In genomic region chrX:65035451-65035779, GRCh38 we compare ENCODE assay signal across 9 cellular contexts. TPM values are rescaled to one million over a fixed set of nuclear protein-coding genes. Genes with fewer than 3 reads are reported as not detected.
DNase-seq lines count a peak whose midpoint lies in the region; ATAC-seq and TF ChIP-seq lines count a peak whose summit lies in the region.
"Had no signal": no experiment of that assay in that cellular context is flagged by ENCODE, and none has a peak within 500 bp of the region (broad histone marks: within the 10 kb centered on the region; RNA-seq: fewer than 3 reads in every experiment).

No MANE protein-coding gene starts in this region.

- no peak for DNase-seq in activated CD4-positive, alpha-beta T cell treated with anti-CD3 and anti-CD28 coated beads for 36 hours
- no peak for DNase-seq in activated CD4-positive, alpha-beta T cell treated with anti-CD3 and anti-CD28 coated beads, Interleukin-2, amount 50 U/mL, for 1 hour
- DNase-seq in NCI-H510A (lab: John Stamatoyannopoulos, UW) = peak; percentile 1
- no peak for DNase-seq in memory B cell (ENCODE audit: low spot score in 2 of 2)
- DNase-seq in NOMO-1 treated with DMSO at 0.1 percent for 48 hours (lab: John Stamatoyannopoulos, UW; ENCODE audit: unreplicated experiment) = no peak

- H3K27me3 Mint-ChIP-seq in activated CD4-positive, alpha-beta T cell treated with anti-CD3 and anti-CD28 coated beads for 36 hours = no peaks in the 10 kb centered on the region
- H3K27me3 Mint-ChIP-seq in dendritic cell treated with granulocyte-macrophage colony-stimulating factor and Interleukin-4, amounts not matched to agents 40 ng/mL and 50 ng/mL, for 4 days = peaks cover 3% of the 10 kb centered on the region
- no peaks in the 10 kb centered on the region for H3K27me3 Mint-ChIP-seq in memory B cell

- no peaks in the 10 kb centered on the region for H3K9me3 Mint-ChIP-seq in activated CD4-positive, alpha-beta T cell treated with anti-CD3 and anti-CD28 coated beads for 36 hours (ENCODE audit: low read depth)
- no peaks in the 10 kb centered on the region for H3K9me3 Mint-ChIP-seq in dendritic cell treated with granulocyte-macrophage colony-stimulating factor and Interleukin-4, amounts not matched to agents 40 ng/mL and 50 ng/mL, for 4 days
- no peaks in the 10 kb centered on the region for H3K9me3 Mint-ChIP-seq in memory B cell

- ATAC-seq in activated CD4-positive, alpha-beta T cell treated with anti-CD3 and anti-CD28 coated beads for 36 hours = peak; percentile 38
- ATAC-seq in memory B cell (ENCODE audit: low read depth) = peak; percentile 14

- POLR2A ChIA-PET in activated CD4-positive, alpha-beta T cell treated with anti-CD3 and anti-CD28 coated beads for 36 hours (lab: Charles Lee) = interaction anchor here (0.6 kb wide), 1 partner anchor 790 kb away, joined by 3 read pairs; no protein-coding TSS in a partner anchor
- POLR2A ChIA-PET in HEK293 (lab: Yijun Ruan, JAX) = interaction anchor here (1.3 kb wide), 1 partner anchor 59 kb away, joined by 8 read pairs; the partner anchor contains the start of gene ZC4H2

- H3K4me3 Mint-ChIP-seq in activated CD4-positive, alpha-beta T cell treated with anti-CD3 and anti-CD28 coated beads for 36 hours = peak overlapping the region; percentile 87
- H3K4me3 Mint-ChIP-seq in dendritic cell treated with granulocyte-macrophage colony-stimulating factor and Interleukin-4, amounts not matched to agents 40 ng/mL and 50 ng/mL, for 4 days = peak overlapping the region; percentile 74
- peak overlapping the region; percentile 96 for H3K4me3 Mint-ChIP-seq in memory B cell

- peak overlapping the region; percentile 61; the same call in 1 of the 2 replicates for H3K27ac ChIP-seq in HEK293 (ENCODE audit: extremely low read depth, low read depth, low read length)
- H3K27ac ChIP-seq in urinary bladder (ENCODE audit: low read depth) = peak overlapping the region; percentile 57

- H3K36me3 Mint-ChIP-seq in activated CD4-positive, alpha-beta T cell treated with anti-CD3 and anti-CD28 coated beads for 36 hours (ENCODE audit: low read depth) = no peaks in the 10 kb centered on the region
- no peaks in the 10 kb centered on the region for H3K36me3 Mint-ChIP-seq in dendritic cell treated with granulocyte-macrophage colony-stimulating factor and Interleukin-4, amounts not matched to agents 40 ng/mL and 50 ng/mL, for 4 days (ENCODE audit: low read depth)
- no peaks in the 10 kb centered on the region for H3K36me3 Mint-ChIP-seq in memory B cell

- H3K4me1 ChIP-seq in HEK293 (ENCODE audit: control insufficient read depth, insufficient read depth, low read length) (no peaks in the 10 kb centered on the region), urinary bladder (ENCODE audit: insufficient read depth) (no peaks in the 10 kb centered on the region)

- CTCF ChIA-PET in activated CD4-positive, alpha-beta T cell treated with anti-CD3 and anti-CD28 coated beads for 36 hours (lab: Charles Lee) = interaction anchor here (0.9 kb wide), 1 partner anchor 162 kb away, joined by 3 read pairs; no protein-coding TSS in a partner anchor
- CTCF ChIA-PET in HEK293 (lab: Yijun Ruan, JAX) = interaction anchor here (0.6 to 1.1 kb wide), 2 partner anchors 77 to 79 kb away, joined by 3 to 4 read pairs; no protein-coding TSS in a partner anchor

- H3K4me1 Mint-ChIP-seq in activated CD4-positive, alpha-beta T cell treated with anti-CD3 and anti-CD28 coated beads for 36 hours = peaks cover 17% of the 10 kb centered on the region
- peaks cover 6% of the 10 kb centered on the region for H3K4me1 Mint-ChIP-seq in dendritic cell treated with granulocyte-macrophage colony-stimulating factor and Interleukin-4, amounts not matched to agents 40 ng/mL and 50 ng/mL, for 4 days (ENCODE audit: low read depth)
- H3K4me1 Mint-ChIP-seq in memory B cell = peaks cover 20% of the 10 kb centered on the region

- H3K9me3 ChIP-seq in HEK293 (ENCODE audit: control insufficient read depth, insufficient read depth, low read depth, low read length) = no peaks in the 10 kb centered on the region; the same call in 1 of the 2 replicates

- H3K4me3 ChIP-seq in HEK293 (ENCODE audit: low read depth, low read length) (peak overlapping the region; percentile 60), urinary bladder (ENCODE audit: low read depth, low read length) (peak overlapping the region; percentile 71)

- H3K27ac Mint-ChIP-seq in activated CD4-positive, alpha-beta T cell treated with anti-CD3 and anti-CD28 coated beads for 36 hours = peak overlapping the region; percentile 85
- no peak overlapping the region for H3K27ac Mint-ChIP-seq in dendritic cell treated with granulocyte-macrophage colony-stimulating factor and Interleukin-4, amounts not matched to agents 40 ng/mL and 50 ng/mL, for 4 days
- peak overlapping the region; percentile 98 for H3K27ac Mint-ChIP-seq in memory B cell

- H3K36me3 ChIP-seq in HEK293 (ENCODE audit: control insufficient read depth in 2 of 2, insufficient read depth in 1 of 2, low read length in 2 of 2) (no peaks in the 10 kb centered on the region), urinary bladder (ENCODE audit: insufficient read depth) (no peaks in the 10 kb centered on the region)

- intact Hi-C loops in activated CD4-positive, alpha-beta T cell treated with anti-CD3 and anti-CD28 coated beads for 36 hours (cut with DNase I, micrococcal nuclease) = loop anchor here in 1 of 2 experiments (1.0 to 10.0 kb wide), 5 partner anchors 59 to 1281 kb away; partner anchors contain the start of genes AMER1, LAS1L, MTMR8 and ZC4H2
- intact Hi-C loops in dendritic cell treated with granulocyte-macrophage colony-stimulating factor and Interleukin-4, amounts not matched to agents 40 ng/mL and 50 ng/mL, for 4 days (cut with micrococcal nuclease) = no loop called here

- TF ChIP-seq CTCF in HEK293 (tag by site-specific recombination; IDR thresholded peaks at IDR 0.05) = no peak

- WGBS in urinary bladder = under 1% methylated on average over 15 of the region's 15 CpGs

TF ChIP-seq in HEK293, 187 proteins besides CTCF, POLR2A, EP300 and RAD21:
- TF ChIP-seq WT1 (tag by site-specific recombination; IDR thresholded peaks at IDR 0.05) (no peak), ZNF274 (IDR thresholded peaks at IDR 0.05; ENCODE audit: low read length) (no peak), ZNF274 (tag by site-specific recombination; IDR thresholded peaks at IDR 0.05; ENCODE audit: borderline replicate concordance) (no peak), ZNF133 (tag by site-specific recombination; IDR thresholded peaks at IDR 0.05) (no peak), ZBTB7A (tag by site-specific recombination; IDR thresholded peaks at IDR 0.05; ENCODE audit: low read depth) (no peak), ZBTB17 (tag by site-specific recombination; IDR thresholded peaks at IDR 0.05) (peak; percentile 45; the same call in 1 of the 2 replicates), ZNF248 (tag by site-specific recombination; IDR thresholded peaks at IDR 0.05) (no peak), PRDM1 (tag by site-specific recombination; IDR thresholded peaks at IDR 0.05) (0 out of 2 replicates have a peak, but pooled peaks have one; percentile 2), SP3 (tag by site-specific recombination; IDR thresholded peaks at IDR 0.05) (no peak), ZNF530 (tag by site-specific recombination; IDR thresholded peaks at IDR 0.05; ENCODE audit: low read depth) (no peak), ZIC2 (tag by site-specific recombination; IDR thresholded peaks at IDR 0.05) (no peak)

RNA-seq across cellular contexts. Expression of gene ZC3H12B, which starts 0.8 kb away (rescaled TPM):
- total RNA-seq in activated CD4-positive, alpha-beta T cell treated with anti-CD3 and anti-CD28 coated beads for 36 hours = under 1 TPM; 0.76 to 0.82 TPM
- total RNA-seq in urinary bladder = 5.0 TPM
- 1.6 TPM for polyA plus RNA-seq in urinary bladder
- total RNA-seq: myocyte had no signal

RNA-seq across cellular contexts. Expression of gene ZC4H2, which starts 59.2 kb away (rescaled TPM):
- 10 to 100 TPM; 14.7 to 18.8 TPM for total RNA-seq in activated CD4-positive, alpha-beta T cell treated with anti-CD3 and anti-CD28 coated beads for 36 hours
- total RNA-seq in urinary bladder = 8.0 TPM
- polyA plus RNA-seq in urinary bladder = 11.6 TPM
